In the genomic region with DNA sequence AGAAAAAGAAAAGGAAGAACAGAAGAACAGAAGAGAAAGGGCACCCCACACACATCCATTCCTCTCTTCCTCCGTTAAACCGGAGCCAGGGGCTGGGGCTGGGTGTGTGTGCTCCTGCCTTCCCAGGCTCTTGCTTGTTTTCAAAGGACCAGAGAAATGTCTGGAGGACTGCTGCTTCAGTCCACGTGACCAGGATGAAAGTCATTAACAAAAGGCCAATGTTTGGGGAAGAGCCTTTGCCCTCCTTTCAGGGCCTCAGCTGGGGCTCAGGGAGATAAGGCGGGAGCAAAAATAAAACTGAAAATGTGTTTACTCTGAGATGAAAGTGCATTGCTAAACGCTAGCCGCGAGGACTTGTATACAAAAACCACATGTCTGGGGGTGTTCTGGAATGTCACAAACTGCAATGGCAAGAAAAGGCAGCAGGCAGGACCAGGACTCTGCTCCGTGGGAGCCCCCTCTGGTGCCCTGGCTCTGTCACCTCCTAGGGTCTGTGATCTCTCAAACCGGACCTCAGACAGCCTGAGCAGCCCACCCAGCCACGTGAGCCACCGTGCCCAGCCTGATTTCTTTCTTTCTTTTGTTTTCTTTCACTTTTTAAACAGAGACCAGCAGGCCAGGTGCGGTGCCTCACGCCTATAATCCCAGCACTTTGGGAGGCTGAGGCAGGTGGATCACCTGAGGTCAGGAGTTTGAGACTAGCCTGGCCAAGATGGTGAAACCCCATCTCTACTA, we compare ENCODE assay signal across 8 cellular contexts. TPM values are rescaled to one million over a fixed set of nuclear protein-coding genes. Genes with fewer than 3 reads are reported as not detected.
DNase-seq lines count a peak whose midpoint lies in the region; ATAC-seq and TF ChIP-seq lines count a peak whose summit lies in the region.

No MANE protein-coding gene starts in this region.

- no peak overlapping the region for H3K4me2 ChIP-seq in mesendoderm (ENCODE audit: low read length)

- no peaks in the 10 kb centered on the region for H3K36me3 Mint-ChIP-seq in central memory CD8-positive, alpha-beta T cell (ENCODE audit: insufficient read depth)

- no peaks in the 10 kb centered on the region for H3K9me3 ChIP-seq in KOPT-K1 (ENCODE audit: insufficient read depth, low read length, poor library complexity, severe bottlenecking)
- no peaks in the 10 kb centered on the region for H3K9me3 ChIP-seq in upper lobe of left lung

- H3K4me1 ChIP-seq in mesendoderm (ENCODE audit: control insufficient read depth, low read depth, low read length), result peaks cover 1% of the 10 kb centered on the region
- peaks cover 14 to 52% (median 16%) of the 10 kb centered on the region in 4 donors for H3K4me1 ChIP-seq in upper lobe of left lung

- no peak for TF ChIP-seq POLR2A in upper lobe of left lung (IDR thresholded peaks at IDR 0.05)

- H3K23ac ChIP-seq in mesendoderm (ENCODE audit: low read length), result no peak overlapping the region

- H3K9me3 Mint-ChIP-seq in central memory CD8-positive, alpha-beta T cell, result no peaks in the 10 kb centered on the region

- peak overlapping the region; percentile 14 for H3K9ac ChIP-seq in mesendoderm (ENCODE audit: low read length)

- WGBS in mesendoderm (ENCODE audit: extremely low coverage, insufficient coverage, low lambda C conversion rate), result no CpG with 5 or more reads among the region's 13 CpGs
- WGBS in upper lobe of left lung, 2 donors, result 13 to 25% methylated on average over 13 of the region's 13 CpGs

- peak overlapping the region; percentile 15 for H2BK5ac ChIP-seq in mesendoderm (ENCODE audit: low read length)

- H3K4me1 Mint-ChIP-seq in central memory CD8-positive, alpha-beta T cell, result peaks cover 9% of the 10 kb centered on the region

- no peak overlapping the region for H2AK5ac ChIP-seq in mesendoderm (ENCODE audit: low read length)

- H2BK15ac ChIP-seq in mesendoderm (replicated peaks; ENCODE audit: low read depth), result no peak overlapping the region

- no peak overlapping the region for H4K8ac ChIP-seq in mesendoderm (ENCODE audit: low read depth, low read length)

- peak in 1 of 4 donors; percentile 32 for TF ChIP-seq EP300 in upper lobe of left lung (IDR thresholded peaks at IDR 0.05)

- H3K4ac ChIP-seq in mesendoderm (ENCODE audit: low read depth, low read length), result no peak overlapping the region

- no peak overlapping the region for H2BK120ac ChIP-seq in mesendoderm (ENCODE audit: low read depth, low read length)

- H3K27ac Mint-ChIP-seq in central memory CD8-positive, alpha-beta T cell (ENCODE audit: low read depth), result peak overlapping the region; percentile 57

- H3K4me3 ChIP-seq in mesendoderm (ENCODE audit: low read length), result no peak overlapping the region
- H3K4me3 ChIP-seq in upper lobe of left lung, result peak overlapping the region in 3 of 4 donors; percentile 6 to 27 (median 26)

- no peak for TF ChIP-seq CTCF in upper lobe of left lung (IDR thresholded peaks at IDR 0.05)

- H3K4me3 Mint-ChIP-seq in central memory CD8-positive, alpha-beta T cell, result peak overlapping the region; percentile 73

- H4K5ac ChIP-seq in mesendoderm (ENCODE audit: low read length), result no peak overlapping the region

- no peaks in the 10 kb centered on the region for H3K79me2 ChIP-seq in mesendoderm (ENCODE audit: control insufficient read depth, insufficient read depth, low read length)

- peak overlapping the region; percentile 78 for H3K56ac ChIP-seq in mesendoderm (ENCODE audit: low read length)

- H3K27ac ChIP-seq in KOPT-K1 (ENCODE audit: low read depth, low read length, poor library complexity, severe bottlenecking) (peak overlapping the region; percentile 56), mesendoderm (ENCODE audit: low read depth, low read length) (no peak overlapping the region), upper lobe of left lung (peak overlapping the region; percentile 63 to 88 (median 80))

- H3K18ac ChIP-seq in mesendoderm (ENCODE audit: low read length), result no peak overlapping the region

- no peaks in the 10 kb centered on the region for H3K27me3 ChIP-seq in mesendoderm (ENCODE audit: insufficient read depth, low read length, poor library complexity)
- H3K27me3 ChIP-seq in upper lobe of left lung, result no peaks in the 10 kb centered on the region

- no peaks in the 10 kb centered on the region for H3K79me1 ChIP-seq in mesendoderm (ENCODE audit: low read length)

- ATAC-seq in central memory CD8-positive, alpha-beta T cell (replicated peaks; ENCODE audit: extremely low read depth, poor library complexity, severe bottlenecking), result peak; percentile 61
- ATAC-seq in upper lobe of left lung (ENCODE audit: low FRiP score in 2 of 2) (peak; percentile 54 to 72), HG02852 (IDR thresholded peaks at IDR 0.05; ENCODE audit: unreplicated experiment) (no peak)

- H3K36me3 ChIP-seq in KOPT-K1 (ENCODE audit: insufficient read depth, low read length), result no peaks in the 10 kb centered on the region
- no peaks in the 10 kb centered on the region for H3K36me3 ChIP-seq in mesendoderm (ENCODE audit: control insufficient read depth, insufficient read depth, low read length)
- H3K36me3 ChIP-seq in upper lobe of left lung, result no peaks in the 10 kb centered on the region

- no peaks in the 10 kb centered on the region for H3K27me3 Mint-ChIP-seq in central memory CD8-positive, alpha-beta T cell

- DNase-seq in COLO829 (ENCODE audit: low spot score) (peak; percentile 64), mesendoderm (peak; percentile 61), upper lobe of left lung (peak in 1 of 2 donors; percentile 60), NCI-H446 treated with DMSO at 0.1 percent for 48 hours (lab: John Stamatoyannopoulos, UW) (no peak), DMS 273 (lab: John Stamatoyannopoulos, UW; ENCODE audit: unreplicated experiment) (no peak)
- no peak for DNase-seq in central memory CD8-positive, alpha-beta T cell (ENCODE audit: low spot score in 2 of 2)

RNA-seq across cellular contexts. Expression of a gene that starts 31.6 kb away (rescaled TPM):
- polyA plus RNA-seq in mesendoderm (2013, experiment 1 of 2), result 110 TPM
- 111 TPM for polyA plus RNA-seq in mesendoderm (2013, experiment 2 of 2)
- total RNA-seq in upper lobe of left lung, result 100 to 1,000 TPM; 486 to 925 (median 599) TPM

Comparison
In these comparisons a context has a peak if more than half of its experiments do, and no peak if none do; other contexts are left out.
1. DNase-seq: peak in COLO829 (single experiment) and mesendoderm (single experiment); none in central memory CD8-positive, alpha-beta T cell (0 of 2), NCI-H446 treated with DMSO at 0.1 percent for 48 hours (single experiment) and DMS 273 (single experiment).